8 cellular contexts compared by ENCODE assay signal in the genomic region with DNA sequence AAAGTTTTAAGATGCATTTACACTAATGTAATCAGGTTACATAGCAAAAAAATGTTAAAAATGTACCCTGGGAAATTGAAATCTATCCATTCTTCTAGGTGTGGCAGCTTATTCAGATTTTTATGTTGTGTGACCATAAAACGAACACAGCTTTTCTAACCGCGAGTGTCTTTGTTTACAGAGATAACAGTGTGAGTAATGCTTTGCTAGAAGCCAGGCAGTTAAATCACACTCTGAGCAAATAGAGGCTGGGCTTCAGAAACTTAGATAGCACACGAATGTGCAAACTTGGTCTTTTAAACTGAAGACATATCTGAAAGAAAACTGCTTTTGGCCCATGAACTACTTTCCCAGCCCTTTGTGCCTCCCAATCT.
DNase-seq lines count a peak whose midpoint lies in the region; ATAC-seq and TF ChIP-seq lines count a peak whose summit lies in the region.

No MANE protein-coding gene starts in this region.

- intact Hi-C loops in activated CD4-positive, alpha-beta T cell treated with anti-CD3 and anti-CD28 coated beads for 36 hours (cut with DNase I, micrococcal nuclease), result loop anchor here (5.0 to 10.0 kb wide), 7 partner anchors 50 to 1043 kb away; a partner anchor contains a TSS

- H3K36me3 Mint-ChIP-seq in activated CD4-positive, alpha-beta T cell treated with anti-CD3 and anti-CD28 coated beads for 36 hours (ENCODE audit: low read depth), result peaks cover 17% of the 10 kb centered on the region
- peaks cover 12% of the 10 kb centered on the region for H3K36me3 Mint-ChIP-seq in endodermal cell (ENCODE audit: low read depth)
- H3K36me3 Mint-ChIP-seq in neural crest cell (ENCODE audit: low read depth), result no peaks in the 10 kb centered on the region

- H3K4me3 ChIP-seq in endodermal cell (ENCODE audit: low read length), result peak overlapping the region; percentile 42

- no peak for TF ChIP-seq CTCF in RWPE1 (conservative IDR thresholded peaks at IDR 0.05; ENCODE audit: low read depth)
- no peak for TF ChIP-seq CTCF in endodermal cell (conservative IDR thresholded peaks at IDR 0.05)
- no peak for TF ChIP-seq CTCF in neural crest cell (conservative IDR thresholded peaks at IDR 0.05)

- H3K4me1 Mint-ChIP-seq in activated CD4-positive, alpha-beta T cell treated with anti-CD3 and anti-CD28 coated beads for 36 hours, result peaks cover 91% of the 10 kb centered on the region
- H3K4me1 Mint-ChIP-seq in endodermal cell, result peaks cover 66% of the 10 kb centered on the region
- peaks cover 69% of the 10 kb centered on the region for H3K4me1 Mint-ChIP-seq in neural crest cell

- H3K27me3 Mint-ChIP-seq in activated CD4-positive, alpha-beta T cell treated with anti-CD3 and anti-CD28 coated beads for 36 hours, result no peaks in the 10 kb centered on the region
- H3K27me3 Mint-ChIP-seq in endodermal cell (ENCODE audit: insufficient read depth), result no peaks in the 10 kb centered on the region
- H3K27me3 Mint-ChIP-seq in neural crest cell (ENCODE audit: low read depth), result no peaks in the 10 kb centered on the region

- CTCF ChIA-PET in activated CD4-positive, alpha-beta T cell treated with anti-CD3 and anti-CD28 coated beads for 36 hours (lab: Charles Lee), result interaction anchor here (0.7 to 4.5 kb wide), 8 partner anchors 10 to 83 kb away, joined by 3 to 29 read pairs (median 4); no protein-coding TSS in a partner anchor
- CTCF ChIA-PET in RWPE1 (lab: Yijun Ruan, JAX), result interaction anchor here (0.6 kb wide), 1 partner anchor 1910 kb away, joined by 4 read pairs; no protein-coding TSS in a partner anchor

- POLR2A ChIA-PET in activated CD4-positive, alpha-beta T cell treated with anti-CD3 and anti-CD28 coated beads for 36 hours (lab: Charles Lee), result interaction anchor here (1.4 to 5.1 kb wide), 2 partner anchors 9 to 13 kb away, joined by 3 to 29 read pairs; no protein-coding TSS in a partner anchor
- POLR2A ChIA-PET in RWPE1 (lab: Yijun Ruan, JAX; ENCODE audit: low non-redundant PET), result interaction anchor here (1.0 kb wide), 1 partner anchor 48 kb away, joined by 5 read pairs; no protein-coding TSS in a partner anchor

- ATAC-seq in activated CD4-positive, alpha-beta T cell treated with anti-CD3 and anti-CD28 coated beads for 36 hours, result peak; percentile 13
- no peak for ATAC-seq in HG02678 (IDR thresholded peaks at IDR 0.05; ENCODE audit: unreplicated experiment)
- no peak for ATAC-seq in GM19463 (IDR thresholded peaks at IDR 0.05; ENCODE audit: unreplicated experiment)

- H3K27ac ChIP-seq in RWPE1, result peak overlapping the region; percentile 93
- H3K27ac ChIP-seq in endodermal cell (ENCODE audit: low read depth, low read length), result no peak overlapping the region

- 52 to 53% methylated on average over 4 of the region's 4 CpGs for WGBS in endodermal cell (ENCODE audit: insufficient coverage in 1 of 2, insufficient read length in 1 of 2), 2 experiments

- H3K4me1 ChIP-seq in endodermal cell (ENCODE audit: control insufficient read depth, insufficient read depth, low read length), result peaks cover 30% of the 10 kb centered on the region

- no peaks in the 10 kb centered on the region for H3K9me3 ChIP-seq in endodermal cell (ENCODE audit: control insufficient read depth, low read length)

- peaks cover 4% of the 10 kb centered on the region for H3K9me3 Mint-ChIP-seq in activated CD4-positive, alpha-beta T cell treated with anti-CD3 and anti-CD28 coated beads for 36 hours (ENCODE audit: low read depth)
- H3K9me3 Mint-ChIP-seq in endodermal cell (no peaks in the 10 kb centered on the region), neural crest cell (no peaks in the 10 kb centered on the region)

- H3K9ac ChIP-seq in endodermal cell (ENCODE audit: extremely low read depth, low read length, poor library complexity, severe bottlenecking), result peak overlapping the region; percentile 12

- peak overlapping the region; percentile 62 for H3K4me3 Mint-ChIP-seq in activated CD4-positive, alpha-beta T cell treated with anti-CD3 and anti-CD28 coated beads for 36 hours
- H3K4me3 Mint-ChIP-seq in endodermal cell, result peak overlapping the region; percentile 15
- no peak overlapping the region for H3K4me3 Mint-ChIP-seq in neural crest cell

- H3K27me3 ChIP-seq in endodermal cell (ENCODE audit: control insufficient read depth, insufficient read depth, low read length, poor library complexity, severe bottlenecking), result no peaks in the 10 kb centered on the region

- DNase-seq in activated CD4-positive, alpha-beta T cell treated with anti-CD3 and anti-CD28 coated beads for 36 hours, result no peak
- no peak for DNase-seq in activated CD4-positive, alpha-beta T cell treated with anti-CD3 and anti-CD28 coated beads, Interleukin-2, amount 50 U/mL, for 48 hours
- DNase-seq in RWPE1 (ENCODE audit: low spot score), result peak; percentile 75
- no peak for DNase-seq in endodermal cell
- no peak for DNase-seq in neural crest cell (ENCODE audit: low read depth, low spot score)
- no peak for DNase-seq in middle frontal gyrus (ENCODE audit: extremely low spot score, low spot score)

- peak overlapping the region; percentile 99 for H3K27ac Mint-ChIP-seq in activated CD4-positive, alpha-beta T cell treated with anti-CD3 and anti-CD28 coated beads for 36 hours
- H3K27ac Mint-ChIP-seq in endodermal cell (peak overlapping the region; percentile 62), neural crest cell (ENCODE audit: unreplicated experiment) (peak overlapping the region; percentile 92)

- peaks cover 6% of the 10 kb centered on the region for H3K36me3 ChIP-seq in endodermal cell (ENCODE audit: control insufficient read depth, insufficient read depth, low read length)
